In genomic region chr13:41034382-41034781, GRCh38 we compare ENCODE assay signal across 24 cellular contexts.
"Had no signal": no experiment of that assay in that cellular context is flagged by ENCODE, and none has a peak within 500 bp of the region (broad histone marks: within the 10 kb centered on the region; RNA-seq: fewer than 3 reads in every experiment).

No MANE protein-coding gene starts in this region.

- H3K27me3 ChIP-seq: esophagus squamous epithelium, ovary, tibial nerve, upper lobe of left lung had no signal

- H3K27me3 Mint-ChIP-seq: memory B cell; stimulated activated naive B cell treated with anti-CD40 and anti-IgM and Interleukin-4, amounts not matched to agents 10 μg/mL and 1 μg/mL and 100 μg/mL, for 72 hours; stimulated activated naive CD8-positive, alpha-beta T cell treated with anti-CD3 and anti-CD28 coated beads, Interleukin-15, Interleukin-2, amounts not matched to agents 100 ng/mL and 50 ng/mL, for 24 hours had no signal

- H3K36me3 Mint-ChIP-seq: memory B cell, natural killer cell had no signal

- H3K27ac ChIP-seq: esophagus squamous epithelium, ovary, psoas muscle, skin epidermis, thoracic aorta, tibial nerve had no signal

- H3K27ac Mint-ChIP-seq: memory B cell; natural killer cell; stimulated activated naive B cell treated with anti-CD40 and anti-IgM and Interleukin-4, amounts not matched to agents 10 μg/mL and 1 μg/mL and 100 μg/mL, for 72 hours; stimulated activated naive CD8-positive, alpha-beta T cell treated with anti-CD3 and anti-CD28 coated beads, Interleukin-15, Interleukin-2, amounts not matched to agents 100 ng/mL and 50 ng/mL, for 24 hours had no signal

- H3K36me3 ChIP-seq: esophagus squamous epithelium, ovary, thoracic aorta, upper lobe of left lung had no signal

- H3K9me3 ChIP-seq: esophagus squamous epithelium, ovary, psoas muscle, thoracic aorta, tibial nerve, upper lobe of left lung had no signal

- DNase-seq: effector memory CD4-positive, alpha-beta T cell; erythroblast; esophagus squamous epithelium; foreskin melanocyte; hypothalamus; kidney; natural killer cell; occipital lobe; ovary; posterior cingulate gyrus; psoas muscle; right cardiac atrium; stimulated activated CD4-positive, alpha-beta T cell treated with anti-CD3 and anti-CD28 coated beads, Interleukin-15, amount 100 ng/mL, for 24 hours; stimulated activated CD4-positive, alpha-beta T cell treated with anti-CD3 and anti-CD28 coated beads, Interleukin-2, amount 100 ng/mL, for 48 hours; stimulated activated naive B cell treated with anti-CD40 and anti-IgM and Interleukin-4, amounts not matched to agents 10 μg/mL and 1 μg/mL and 100 μg/mL, for 72 hours; upper lobe of left lung had no signal

- ATAC-seq: left lobe of liver, natural killer cell, right cardiac atrium had no signal

- H3K4me3 ChIP-seq: esophagus squamous epithelium, lung, ovary, psoas muscle, skin epidermis, thoracic aorta, tibial nerve, upper lobe of left lung had no signal

- FAIRE-seq: kidney, urothelium cell line had no signal

- H3K4me3 Mint-ChIP-seq: memory B cell; natural killer cell; stimulated activated naive B cell treated with anti-CD40 and anti-IgM and Interleukin-4, amounts not matched to agents 10 μg/mL and 1 μg/mL and 100 μg/mL, for 72 hours; stimulated activated naive CD8-positive, alpha-beta T cell treated with anti-CD3 and anti-CD28 coated beads, Interleukin-15, Interleukin-2, amounts not matched to agents 100 ng/mL and 50 ng/mL, for 24 hours had no signal

- H3K9me3 Mint-ChIP-seq: memory B cell; natural killer cell; stimulated activated naive CD8-positive, alpha-beta T cell treated with anti-CD3 and anti-CD28 coated beads, Interleukin-15, Interleukin-2, amounts not matched to agents 100 ng/mL and 50 ng/mL, for 24 hours had no signal
